Comparison of ENCODE assay signal across 15 cellular contexts in genomic region chr5:95939465-95939864, GRCh38. TPM values are rescaled to one million over a fixed set of nuclear protein-coding genes. Genes with fewer than 3 reads are reported as not detected.
A peak's percentile ranks its signal among the peaks of the same experiment; 100 is the strongest.
DNase-seq lines count a peak whose midpoint lies in the region; ATAC-seq and TF ChIP-seq lines count a peak whose summit lies in the region.
"Had no signal": no experiment of that assay in that cellular context is flagged by ENCODE, and none has a peak within 500 bp of the region (broad histone marks: within the 10 kb centered on the region; RNA-seq: fewer than 3 reads in every experiment).

No MANE protein-coding gene starts in this region.

- DNase-seq in GM12865 (ENCODE audit: low read depth) (peak; percentile 33), GDM1 (lab: John Stamatoyannopoulos, UW) (no peak), AG08395 (ENCODE audit: low spot score) (no peak)
- no peak for DNase-seq in activated T-cell treated with anti-CD3 and anti-CD28 coated beads, Interleukin-2, amount 50 U/mL, for 4 hours
- no peak for DNase-seq in activated CD8-positive, alpha-beta memory T cell treated with anti-CD3 and anti-CD28 coated beads for 24 hours
- DNase-seq: ACHN; activated naive CD8-positive, alpha-beta T cell treated with anti-CD3 and anti-CD28 coated beads for 36 hours; esophagus squamous epithelium; NCI-H748 treated with DMSO at 0.1 percent for 48 hours; SHP77 treated with DMSO at 0.1 percent for 48 hours; stimulated activated CD4-positive, alpha-beta T cell treated with anti-CD3 and anti-CD28 coated beads, Interleukin-12 subunit alpha, Interleukin-12 subunit beta, amount 100 ng/mL, for 4 hours; upper lobe of right lung had no signal

- peak; percentile 80 for ATAC-seq in GM19463 (IDR thresholded peaks at IDR 0.05; ENCODE audit: unreplicated experiment)
- ATAC-seq in HG02763 (IDR thresholded peaks at IDR 0.05; ENCODE audit: unreplicated experiment), result peak; percentile 67
- peak; percentile 73 for ATAC-seq in HG03460 (IDR thresholded peaks at IDR 0.05; ENCODE audit: unreplicated experiment)
- ATAC-seq in activated T-cell treated with anti-CD3 and anti-CD28 coated beads, Interleukin-2, amount 50 U/mL, for 4 hours, result no peak
- ATAC-seq: upper lobe of right lung had no signal

- peaks cover 6% of the 10 kb centered on the region for H3K4me1 Mint-ChIP-seq in activated T-cell treated with anti-CD3 and anti-CD28 coated beads, Interleukin-2, amount 50 U/mL, for 4 hours (ENCODE audit: low read depth)

- no peaks in the 10 kb centered on the region for H3K27me3 Mint-ChIP-seq in activated T-cell treated with anti-CD3 and anti-CD28 coated beads, Interleukin-2, amount 50 U/mL, for 4 hours (ENCODE audit: low read depth)
- H3K27me3 Mint-ChIP-seq: activated naive CD8-positive, alpha-beta T cell treated with anti-CD3 and anti-CD28 coated beads for 36 hours had no signal

- no peak for TF ChIP-seq CTCF in GM12865 (IDR thresholded peaks at IDR 0.05; ENCODE audit: insufficient read depth, low read depth, low read length, missing control alignments)

- no peaks in the 10 kb centered on the region for H3K9me3 Mint-ChIP-seq in activated T-cell treated with anti-CD3 and anti-CD28 coated beads, Interleukin-2, amount 50 U/mL, for 4 hours
- H3K9me3 Mint-ChIP-seq: activated naive CD8-positive, alpha-beta T cell treated with anti-CD3 and anti-CD28 coated beads for 36 hours had no signal

- no peak overlapping the region for H3K4me3 Mint-ChIP-seq in activated T-cell treated with anti-CD3 and anti-CD28 coated beads, Interleukin-2, amount 50 U/mL, for 4 hours
- H3K4me3 Mint-ChIP-seq: activated naive CD8-positive, alpha-beta T cell treated with anti-CD3 and anti-CD28 coated beads for 36 hours had no signal

- peaks cover 30% of the 10 kb centered on the region for H3K36me3 Mint-ChIP-seq in activated T-cell treated with anti-CD3 and anti-CD28 coated beads, Interleukin-2, amount 50 U/mL, for 4 hours (ENCODE audit: insufficient read depth)

- no peak overlapping the region for H3K4me3 ChIP-seq in GM12865 (ENCODE audit: low read depth, low read length)
- H3K4me3 ChIP-seq: esophagus squamous epithelium, upper lobe of right lung had no signal

RNA-seq across cellular contexts. Expression of gene ELL2, which starts 22.2 kb away (rescaled TPM):
- 100 to 1,000 TPM in 1 of 3 donors, 10 to 100 TPM in 2; 69.7 to 103 (median 87.0) TPM for total RNA-seq in activated T-cell treated with anti-CD3 and anti-CD28 coated beads, Interleukin-2, amount 50 U/mL, for 4 hours

Comparison
In these comparisons a context has a peak if more than half of its experiments do, and no peak if none do; other contexts are left out.
1. ATAC-seq: peak in GM19463 (single experiment), HG02763 (single experiment) and HG03460 (single experiment); none in activated T-cell treated with anti-CD3 and anti-CD28 coated beads, Interleukin-2, amount 50 U/mL, for 4 hours (0 of 2).